In genomic region chr17:64386412-64387144, GRCh38 we compare ENCODE assay signal across 1 cellular context.
A peak's percentile ranks its signal among the peaks of the same experiment; 100 is the strongest.
TF ChIP-seq lines count a peak whose summit lies in the region.

No MANE protein-coding gene starts in this region.

TF ChIP-seq in HepG2, 621 proteins besides CTCF, POLR2A, EP300 and RAD21 (continued from another document):
- TF ChIP-seq MLXIP (CRISPR knock-in tag; IDR thresholded peaks at IDR 0.05; ENCODE audit: borderline replicate concordance) (0 out of 2 replicates have a peak, but pooled peaks have one; percentile 29), MBD4 (IDR thresholded peaks at IDR 0.05; ENCODE audit: borderline replicate concordance, low read length) (no peak), ZNF639 (CRISPR knock-in tag; conservative IDR thresholded peaks at IDR 0.05) (0 out of 2 replicates have a peak, but pooled peaks have one; percentile 52), ZNF7 (CRISPR knock-in tag; IDR thresholded peaks at IDR 0.05) (no peak), GATAD2A (CRISPR knock-in tag; IDR thresholded peaks at IDR 0.05) (peak; percentile 92), ZNF12 (CRISPR knock-in tag; IDR thresholded peaks at IDR 0.05) (0 out of 2 replicates have a peak, but pooled peaks have one; percentile 14), POLR2G (IDR thresholded peaks at IDR 0.05; ENCODE audit: low read depth, low read length) (peak; percentile 60), KAT8 (CRISPR knock-in tag; IDR thresholded peaks at IDR 0.05) (0 out of 2 replicates have a peak, but pooled peaks have one; percentile 23), PCBP1 (IDR thresholded peaks at IDR 0.05; ENCODE audit: borderline replicate concordance, low read depth, low read length) (no peak)
TF ChIP-seq in HepG2: peak in this region for 195.
